ENCODE assay signal across 8 cellular contexts in genomic region chr19:40599331-40600085, GRCh38.
DNase-seq lines count a peak whose midpoint lies in the region; ATAC-seq and TF ChIP-seq lines count a peak whose summit lies in the region.

No MANE protein-coding gene starts in this region.

- peaks cover 21% of the 10 kb centered on the region for H3K27me3 ChIP-seq in OCI-LY3 (ENCODE audit: low read depth, low read length)
- H3K27me3 ChIP-seq in parathyroid adenoma (ENCODE audit: control insufficient read depth, insufficient read depth, low read length) = no peaks in the 10 kb centered on the region

- no peak for TF ChIP-seq CTCF in OCI-LY3 (IDR thresholded peaks at IDR 0.05; ENCODE audit: low read depth, low read length)
- TF ChIP-seq CTCF in parathyroid adenoma (IDR thresholded peaks at IDR 0.05) = no peak
- TF ChIP-seq CTCF in GM20000 (IDR thresholded peaks at IDR 0.05; ENCODE audit: extremely low read depth, missing control alignments) = no peak

- no peak for ATAC-seq in GM18505 (IDR thresholded peaks at IDR 0.05; ENCODE audit: unreplicated experiment)
- no peak for ATAC-seq in HG03432 (IDR thresholded peaks at IDR 0.05; ENCODE audit: unreplicated experiment)

- H3K4me2 ChIP-seq in OCI-LY3 (ENCODE audit: low read length) (peak overlapping the region; percentile 1; the same call in 1 of the 2 replicates), parathyroid adenoma (ENCODE audit: low read length) (no peak overlapping the region)

- no peaks in the 10 kb centered on the region for H3K79me2 ChIP-seq in OCI-LY3 (ENCODE audit: low read length)
- no peaks in the 10 kb centered on the region for H3K79me2 ChIP-seq in parathyroid adenoma

- no peaks in the 10 kb centered on the region for H4K20me1 ChIP-seq in OCI-LY3 (ENCODE audit: insufficient read depth, low read length)

- H3K9ac ChIP-seq in ES-I3 (ENCODE audit: low read depth, low read length) (peak overlapping the region; percentile 35; the same call in 1 of the 2 replicates), OCI-LY3 (ENCODE audit: low read length) (no peak overlapping the region), parathyroid adenoma (no peak overlapping the region)

- H3K9me3 ChIP-seq in ES-I3 (ENCODE audit: control insufficient read depth, insufficient read depth, low read length) = no peaks in the 10 kb centered on the region
- no peaks in the 10 kb centered on the region for H3K9me3 ChIP-seq in OCI-LY3 (ENCODE audit: insufficient read depth, low read length)
- H3K9me3 ChIP-seq in parathyroid adenoma (ENCODE audit: control insufficient read depth, low read length) = no peaks in the 10 kb centered on the region

- TF ChIP-seq POLR2A in GM18505 (IDR thresholded peaks at IDR 0.05; ENCODE audit: borderline replicate concordance, extremely low read depth, insufficient read depth, insufficient read length) = no peak

- H3K4me3 ChIP-seq in OCI-LY3 (ENCODE audit: low read length) = no peak overlapping the region
- no peak overlapping the region for H3K4me3 ChIP-seq in parathyroid adenoma (ENCODE audit: low read depth, low read length)

- peaks cover 21% of the 10 kb centered on the region for H3K4me1 ChIP-seq in ES-I3 (ENCODE audit: insufficient read depth, low read length)
- peaks cover 49% of the 10 kb centered on the region for H3K4me1 ChIP-seq in OCI-LY3 (ENCODE audit: low read length)
- H3K4me1 ChIP-seq in parathyroid adenoma = peaks cover 19% of the 10 kb centered on the region

- no peak overlapping the region for H3K27ac ChIP-seq in OCI-LY3 (ENCODE audit: low read length)
- H3K27ac ChIP-seq in parathyroid adenoma = no peak overlapping the region

- DNase-seq in ecto neural progenitor cell (ENCODE audit: low spot score) = peak; percentile 51
- no peak for DNase-seq in GM20000 (ENCODE audit: low spot score)
- no peak for DNase-seq in stimulated activated CD4-positive, alpha-beta T cell treated with anti-CD3 and anti-CD28 coated beads, Interleukin-12 subunit alpha, Interleukin-12 subunit beta, amount 100 ng/mL, for 4 hours

- H3K36me3 ChIP-seq in ES-I3 (ENCODE audit: insufficient read depth, low read length) = no peaks in the 10 kb centered on the region
- no peaks in the 10 kb centered on the region for H3K36me3 ChIP-seq in OCI-LY3 (replicated peaks; ENCODE audit: low read depth, low read length)
- H3K36me3 ChIP-seq in parathyroid adenoma (ENCODE audit: control insufficient read depth, insufficient read depth, low read length) = no peaks in the 10 kb centered on the region

- H2AFZ ChIP-seq in OCI-LY3 (ENCODE audit: low read depth, low read length) (no peak overlapping the region), parathyroid adenoma (peak overlapping the region; percentile 39)
